Comparison of ENCODE assay signal across 8 cellular contexts in the genomic region with DNA sequence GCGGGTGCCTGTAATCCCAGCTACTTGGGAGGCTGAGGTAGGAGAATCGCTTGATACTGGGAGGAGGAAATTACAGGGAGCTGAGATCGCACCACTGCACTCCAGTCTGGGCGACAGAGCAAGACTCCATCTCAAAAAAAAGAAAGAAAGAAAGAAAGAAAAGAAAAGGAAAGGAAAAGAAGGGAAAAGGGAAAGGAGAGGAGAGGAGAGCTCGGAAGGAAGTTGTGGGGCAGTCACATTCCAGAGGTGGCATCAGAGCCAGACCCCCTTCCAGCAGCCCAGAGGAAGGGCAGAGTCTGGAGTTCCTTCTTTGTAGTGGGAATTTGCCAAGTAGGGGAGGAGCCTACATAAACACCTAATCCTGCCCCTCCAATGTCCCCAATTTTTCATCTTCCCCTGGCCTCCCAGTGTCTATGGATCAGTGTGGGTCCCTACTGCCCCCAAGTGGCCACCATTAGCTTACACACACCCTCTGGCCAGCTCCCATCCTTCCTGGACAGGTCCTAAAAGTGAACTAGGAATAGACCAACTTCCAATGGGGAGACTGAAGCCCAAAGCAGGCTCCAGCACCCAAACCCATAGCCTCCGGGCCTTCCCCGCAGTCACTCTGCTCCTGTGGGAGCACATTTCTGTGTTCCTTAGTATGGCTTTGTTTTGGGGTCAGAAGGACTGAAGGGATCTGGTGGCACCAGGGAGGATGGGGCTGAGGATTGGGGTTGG. TPM values are rescaled to one million over a fixed set of nuclear protein-coding genes. Genes with fewer than 3 reads are reported as not detected.
DNase-seq lines count a peak whose midpoint lies in the region; ATAC-seq, FAIRE-seq and TF ChIP-seq lines count a peak whose summit lies in the region.

No MANE protein-coding gene starts in this region.

- H3K4me3 Mint-ChIP-seq in activated CD4-positive, alpha-beta memory T cell treated with anti-CD3 and anti-CD28 coated beads, Interleukin-2, amount 10 ng/mL, durations not matched to agents 7 days and 5 days = no peak overlapping the region
- no peak overlapping the region for H3K4me3 Mint-ChIP-seq in osteocyte (ENCODE audit: unreplicated experiment)

- H3K27ac Mint-ChIP-seq in activated CD4-positive, alpha-beta memory T cell treated with anti-CD3 and anti-CD28 coated beads, Interleukin-2, amount 10 ng/mL, durations not matched to agents 7 days and 5 days = no peak overlapping the region
- no peak overlapping the region for H3K27ac Mint-ChIP-seq in osteocyte (ENCODE audit: unreplicated experiment)

- no peak for ATAC-seq in GM21723 (IDR thresholded peaks at IDR 0.05; ENCODE audit: unreplicated experiment)

- no peaks in the 10 kb centered on the region for H3K9me3 Mint-ChIP-seq in activated CD4-positive, alpha-beta memory T cell treated with anti-CD3 and anti-CD28 coated beads, Interleukin-2, amount 10 ng/mL, durations not matched to agents 7 days and 5 days
- no peaks in the 10 kb centered on the region for H3K9me3 Mint-ChIP-seq in osteocyte (ENCODE audit: unreplicated experiment)

- peaks cover 2% of the 10 kb centered on the region for H3K4me1 Mint-ChIP-seq in activated CD4-positive, alpha-beta memory T cell treated with anti-CD3 and anti-CD28 coated beads, Interleukin-2, amount 10 ng/mL, durations not matched to agents 7 days and 5 days
- H3K4me1 Mint-ChIP-seq in osteocyte (ENCODE audit: unreplicated experiment) = peaks cover 4% of the 10 kb centered on the region

- POLR2A ChIA-PET in activated CD4-positive, alpha-beta memory T cell treated with anti-CD3 and anti-CD28 coated beads, Interleukin-2, amount 10 ng/mL, durations not matched to agents 7 days and 5 days (lab: Charles Lee) = interaction anchor here (0.9 kb wide), 1 partner anchor 55 kb away, joined by 5 read pairs; no protein-coding TSS in a partner anchor

- peaks cover 16% of the 10 kb centered on the region for H3K27me3 Mint-ChIP-seq in activated CD4-positive, alpha-beta memory T cell treated with anti-CD3 and anti-CD28 coated beads, Interleukin-2, amount 10 ng/mL, durations not matched to agents 7 days and 5 days
- peaks cover 25% of the 10 kb centered on the region for H3K27me3 Mint-ChIP-seq in osteocyte (ENCODE audit: unreplicated experiment)

- FAIRE-seq in frontal cortex (lab: Jason Lieb, UNC) = no peak

- CTCF ChIA-PET in activated CD4-positive, alpha-beta memory T cell treated with anti-CD3 and anti-CD28 coated beads, Interleukin-2, amount 10 ng/mL, durations not matched to agents 7 days and 5 days (lab: Charles Lee) = interaction anchor here (0.6 to 4.1 kb wide), 14 partner anchors 10 to 397 kb away, joined by 3 to 31 read pairs (median 3); no protein-coding TSS in a partner anchor

- no peaks in the 10 kb centered on the region for H3K36me3 Mint-ChIP-seq in activated CD4-positive, alpha-beta memory T cell treated with anti-CD3 and anti-CD28 coated beads, Interleukin-2, amount 10 ng/mL, durations not matched to agents 7 days and 5 days (ENCODE audit: low read depth)
- no peaks in the 10 kb centered on the region for H3K36me3 Mint-ChIP-seq in osteocyte (ENCODE audit: unreplicated experiment)

- DNase-seq in COLO668 (lab: John Stamatoyannopoulos, UW; ENCODE audit: unreplicated experiment) (peak; percentile 58), H4 (ENCODE audit: low spot score) (peak; percentile 85), NCI-H2196 treated with DMSO at 0.1 percent for 48 hours (lab: John Stamatoyannopoulos, UW; ENCODE audit: unreplicated experiment) (peak; percentile 82), frontal cortex (ENCODE audit: low spot score in 2 of 2) (peak; percentile 56 to 60), osteocyte (ENCODE audit: extremely low spot score, unreplicated experiment) (no peak)
- DNase-seq in activated CD4-positive, alpha-beta memory T cell treated with anti-CD3 and anti-CD28 coated beads, Interleukin-2, amount 10 ng/mL, durations not matched to agents 7 days and 5 days = peak; percentile 42
- DNase-seq in effector CD4-positive, alpha-beta T cell = no peak

- peak; percentile 77 for TF ChIP-seq CTCF in osteocyte (IDR thresholded peaks at IDR 0.05)

RNA-seq across cellular contexts. Expression of a gene that starts 39.6 kb away (rescaled TPM):
- total RNA-seq in H4 (2014; rRNA removed; shearing (Covaris generic)) = 57.6 and 97.6 TPM in 2 replicates
- 10 to 100 TPM; 33.7 to 38.4 TPM for total RNA-seq in activated CD4-positive, alpha-beta memory T cell treated with anti-CD3 and anti-CD28 coated beads, Interleukin-2, amount 10 ng/mL, durations not matched to agents 7 days and 5 days
- 2.4 TPM for total RNA-seq in frontal cortex
- 251 and 252 TPM in 2 replicates for total RNA-seq in osteocyte

Comparison
In these comparisons a context has a peak if more than half of its experiments do, and no peak if none do; other contexts are left out.
1. DNase-seq: peak in COLO668 (single experiment), H4 (single experiment), NCI-H2196 treated with DMSO at 0.1 percent for 48 hours (single experiment), activated CD4-positive, alpha-beta memory T cell treated with anti-CD3 and anti-CD28 coated beads, Interleukin-2, amount 10 ng/mL, durations not matched to agents 7 days and 5 days (single experiment) and frontal cortex (2 of 2); none in osteocyte (single experiment) and effector CD4-positive, alpha-beta T cell (single experiment).
2. RNA of a gene that starts 39.6 kb away (total RNA-seq): 251 to 252 TPM in osteocyte, 57.6 to 97.6 TPM in H4 and 33.7 to 38.4 TPM in activated CD4-positive, alpha-beta memory T cell treated with anti-CD3 and anti-CD28 coated beads, Interleukin-2, amount 10 ng/mL, durations not matched to agents 7 days and 5 days; 2.4 TPM in frontal cortex (single experiment); every median in the first group is over 10 times any median in the second.